ENCODE assay signal across 8 cellular contexts in the genomic region with DNA sequence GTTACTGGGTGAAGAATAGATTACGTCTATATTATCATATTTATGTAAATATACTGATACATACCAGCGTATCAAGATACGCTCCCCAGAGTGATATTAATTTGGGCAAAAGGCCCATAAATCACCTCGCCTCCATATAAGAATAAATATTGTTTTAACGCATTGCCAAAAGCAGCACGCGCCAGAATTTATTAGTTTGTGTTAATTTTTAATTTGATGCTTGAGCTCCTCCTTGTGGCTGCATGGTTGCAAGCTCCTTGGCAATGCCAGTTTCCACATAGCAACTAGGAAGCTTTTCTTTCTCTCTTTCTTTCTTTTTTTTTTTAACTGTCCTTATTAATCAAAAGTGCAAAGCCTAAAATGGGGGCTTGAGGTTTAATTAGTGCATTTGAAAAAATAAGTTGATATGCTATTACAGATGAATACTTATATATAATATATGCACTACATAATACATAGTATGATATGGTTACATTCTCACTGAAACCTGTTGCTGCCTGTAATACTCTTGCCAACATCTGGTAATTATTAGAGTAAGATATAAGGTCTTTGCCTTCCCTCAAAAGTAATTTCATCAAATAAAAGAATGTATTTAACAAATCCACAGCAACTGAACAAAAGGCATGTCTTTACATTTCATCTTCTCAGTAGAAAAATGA.
A peak's percentile ranks its signal among the peaks of the same experiment; 100 is the strongest.
DNase-seq lines count a peak whose midpoint lies in the region; ATAC-seq and TF ChIP-seq lines count a peak whose summit lies in the region.

No MANE protein-coding gene starts in this region.

- no peaks in the 10 kb centered on the region for H3K36me3 Mint-ChIP-seq in endothelial cell (ENCODE audit: low read depth, unreplicated experiment)
- H3K36me3 Mint-ChIP-seq in naive thymus-derived CD4-positive, alpha-beta T cell: no peaks in the 10 kb centered on the region

- no peaks in the 10 kb centered on the region for H3K4me1 ChIP-seq in naive thymus-derived CD4-positive, alpha-beta T cell (ENCODE audit: control insufficient read depth in 2 of 2, insufficient read depth in 2 of 2, low read length in 2 of 2)

- H3K36me3 ChIP-seq in naive thymus-derived CD4-positive, alpha-beta T cell (ENCODE audit: control insufficient read depth in 2 of 3, insufficient read depth in 3 of 3, low read length in 3 of 3): no peaks in the 10 kb centered on the region

- intact Hi-C loops in naive thymus-derived CD4-positive, alpha-beta T cell (cut with micrococcal nuclease): no loop called here

- no peak overlapping the region for H3K27ac ChIP-seq in naive thymus-derived CD4-positive, alpha-beta T cell (ENCODE audit: low read depth, low read length)

- DNase-seq in AG08395 (ENCODE audit: low spot score): peak; percentile 51
- peak; percentile 54 for DNase-seq in OCI-M1 (lab: John Stamatoyannopoulos, UW)
- peak; percentile 22 for DNase-seq in endothelial cell (ENCODE audit: low spot score)
- DNase-seq in myocyte (ENCODE audit: low read depth): peak; percentile 64
- no peak for DNase-seq in KG1 (lab: John Stamatoyannopoulos, UW)
- DNase-seq in naive thymus-derived CD4-positive, alpha-beta T cell: no peak

- ATAC-seq in HG03025 (IDR thresholded peaks at IDR 0.05; ENCODE audit: low FRiP score, unreplicated experiment): peak; percentile 32
- ATAC-seq in naive thymus-derived CD4-positive, alpha-beta T cell: no peak

- no peak overlapping the region for H3K27ac Mint-ChIP-seq in endothelial cell (ENCODE audit: unreplicated experiment)
- H3K27ac Mint-ChIP-seq in naive thymus-derived CD4-positive, alpha-beta T cell: no peak overlapping the region

- no peaks in the 10 kb centered on the region for H3K27me3 ChIP-seq in naive thymus-derived CD4-positive, alpha-beta T cell (ENCODE audit: control insufficient read depth in 2 of 2, insufficient read depth in 2 of 2, low read length in 2 of 2)

- no peak overlapping the region for H3K4me3 Mint-ChIP-seq in endothelial cell (ENCODE audit: unreplicated experiment)
- no peak overlapping the region for H3K4me3 Mint-ChIP-seq in naive thymus-derived CD4-positive, alpha-beta T cell

- H3K9me3 Mint-ChIP-seq in endothelial cell (ENCODE audit: unreplicated experiment): no peaks in the 10 kb centered on the region
- no peaks in the 10 kb centered on the region for H3K9me3 Mint-ChIP-seq in naive thymus-derived CD4-positive, alpha-beta T cell

- TF ChIP-seq CTCF in GM12875 (IDR thresholded peaks at IDR 0.05; ENCODE audit: borderline replicate concordance, insufficient read depth, low read depth, low read length): peak; percentile 49; the same call in 1 of the 2 replicates
- TF ChIP-seq CTCF in endothelial cell (IDR thresholded peaks at IDR 0.05; ENCODE audit: unreplicated experiment): peak; percentile 53

- H3K27me3 Mint-ChIP-seq in endothelial cell (ENCODE audit: unreplicated experiment): peaks cover 2% of the 10 kb centered on the region
- H3K27me3 Mint-ChIP-seq in naive thymus-derived CD4-positive, alpha-beta T cell: peaks cover 0 to 8% (median 0%) of the 10 kb centered on the region in 5 donors

- CTCF ChIA-PET in naive thymus-derived CD4-positive, alpha-beta T cell (lab: Charles Lee): interaction anchor here (0.6 to 1.2 kb wide), 3 partner anchors 17 to 539 kb away, joined by 3 to 7 read pairs (median 3); no protein-coding TSS in a partner anchor

- no peaks in the 10 kb centered on the region for H3K9me3 ChIP-seq in naive thymus-derived CD4-positive, alpha-beta T cell (ENCODE audit: control insufficient read depth in 2 of 3, low read length in 3 of 3)

- no peak overlapping the region for H3K4me3 ChIP-seq in GM12875 (ENCODE audit: low read depth, low read length)
- no peak overlapping the region for H3K4me3 ChIP-seq in naive thymus-derived CD4-positive, alpha-beta T cell (ENCODE audit: low read length)

- POLR2A ChIA-PET in naive thymus-derived CD4-positive, alpha-beta T cell (lab: Charles Lee): no interaction called here

- peaks cover 8% of the 10 kb centered on the region for H3K4me1 Mint-ChIP-seq in endothelial cell (ENCODE audit: unreplicated experiment)
- H3K4me1 Mint-ChIP-seq in naive thymus-derived CD4-positive, alpha-beta T cell: no peaks in the 10 kb centered on the region

Comparison
In these comparisons a context has a peak if more than half of its experiments do, and no peak if none do; other contexts are left out.
1. DNase-seq: peak in AG08395 (single experiment), OCI-M1 (single experiment), endothelial cell (single experiment) and myocyte (single experiment); none in KG1 (single experiment) and naive thymus-derived CD4-positive, alpha-beta T cell (0 of 9).